ENCODE assay signal across 8 cellular contexts in the genomic region with DNA sequence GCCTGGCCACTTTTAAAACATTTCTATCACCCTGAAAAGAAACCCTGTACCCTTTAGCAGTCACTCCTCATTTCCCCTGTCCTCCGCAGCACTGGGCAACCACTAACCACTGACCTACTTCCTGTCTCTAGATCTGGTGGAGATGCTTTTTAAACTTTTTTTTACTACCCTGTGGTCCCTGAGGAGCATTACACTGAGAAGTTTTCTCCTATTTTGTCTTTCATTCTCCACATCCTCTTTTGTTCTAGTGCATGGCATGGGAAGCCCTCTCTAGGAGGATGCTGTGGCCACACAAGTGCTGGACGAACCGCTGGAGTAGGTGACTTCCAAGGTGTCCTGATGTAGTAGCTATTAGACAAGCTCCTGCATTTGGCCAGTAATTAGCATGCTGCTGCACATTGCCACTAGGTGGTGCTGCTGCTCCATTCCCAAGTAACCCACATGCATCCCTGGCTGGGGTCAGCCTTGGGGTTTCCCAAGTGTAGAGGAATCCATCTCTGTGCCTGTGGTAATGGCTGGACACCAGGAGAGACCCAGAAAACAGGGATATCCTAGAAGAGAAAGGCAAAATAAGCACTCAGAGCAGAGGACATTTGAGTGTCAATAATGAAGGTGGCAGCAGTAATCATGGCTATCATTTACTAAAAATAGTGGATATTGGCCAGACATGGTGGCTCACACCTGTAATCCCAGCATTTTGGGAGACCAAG.
DNase-seq lines count a peak whose midpoint lies in the region; ATAC-seq and TF ChIP-seq lines count a peak whose summit lies in the region.

No MANE protein-coding gene starts in this region.

- H3K4me3 ChIP-seq in WERI-Rb-1 (ENCODE audit: low read depth, low read length) (no peak overlapping the region), liver (ENCODE audit: low read depth in 1 of 3, low read length in 3 of 3) (no peak overlapping the region)

- 16% methylated on average over 3 of the region's 3 CpGs for WGBS in liver

- no peaks in the 10 kb centered on the region for H3K4me1 ChIP-seq in liver (ENCODE audit: control insufficient read depth in 4 of 4, insufficient read depth in 4 of 4, low read length in 3 of 4)

- H3K36me3 ChIP-seq in WERI-Rb-1 = peaks cover 35% of the 10 kb centered on the region
- peaks cover 0 to 10% (median 0%) of the 10 kb centered on the region in 4 donors for H3K36me3 ChIP-seq in liver (ENCODE audit: control insufficient read depth in 4 of 4, insufficient read depth in 3 of 4, low read depth in 1 of 4, low read length in 3 of 4)

- H3K9me3 ChIP-seq in WERI-Rb-1 (ENCODE audit: severe bottlenecking) (no peaks in the 10 kb centered on the region), liver (ENCODE audit: control insufficient read depth in 4 of 4, low read length in 3 of 4) (no peaks in the 10 kb centered on the region)

- no peaks in the 10 kb centered on the region for H3K27me3 ChIP-seq in WERI-Rb-1 (ENCODE audit: insufficient read depth, low read depth, severe bottlenecking)
- no peaks in the 10 kb centered on the region for H3K27me3 ChIP-seq in liver (ENCODE audit: control insufficient read depth in 4 of 4, insufficient read depth in 4 of 4, low read length in 3 of 4)

- no peak overlapping the region for H3K9ac ChIP-seq in liver (ENCODE audit: low read depth in 1 of 2, low read length in 2 of 2)

- H3K27ac ChIP-seq in WERI-Rb-1 (no peak overlapping the region), liver (ENCODE audit: low read depth in 1 of 2, low read length in 2 of 2) (no peak overlapping the region)

- no peak for ATAC-seq in GM21619 (IDR thresholded peaks at IDR 0.05; ENCODE audit: unreplicated experiment)

- TF ChIP-seq CTCF in GM20000 (IDR thresholded peaks at IDR 0.05; ENCODE audit: extremely low read depth, missing control alignments) (peak; percentile 97), WERI-Rb-1 (IDR thresholded peaks at IDR 0.05; ENCODE audit: low read depth, low read length) (peak; percentile 99), liver (IDR thresholded peaks at IDR 0.05; ENCODE audit: low read depth, low read length, missing input control) (peak; percentile 97)

- DNase-seq in GM20000 (ENCODE audit: low spot score) = peak; percentile 65
- peak; percentile 91 for DNase-seq in WERI-Rb-1
- DNase-seq in cerebellar cortex (ENCODE audit: low spot score) = peak; percentile 92
- DNase-seq in stimulated activated CD8-positive, alpha-beta memory T cell treated with anti-CD3 and anti-CD28 coated beads, Interleukin-12 subunit alpha, Interleukin-12 subunit beta, amount 100 ng/mL, for 1 hour (ENCODE audit: low read depth) = peak; percentile 48
- DNase-seq in NCI-H1436 treated with DMSO at 0.1 percent for 48 hours (lab: John Stamatoyannopoulos, UW) = no peak
- no peak for DNase-seq in NCI-H510A treated with DMSO at 0.1 percent for 48 hours (lab: John Stamatoyannopoulos, UW)

- TF ChIP-seq RAD21 in liver (IDR thresholded peaks at IDR 0.05) = peak; percentile 95 to 97

TF ChIP-seq in liver, 16 proteins besides CTCF, POLR2A, EP300 and RAD21:
- no peak for TF ChIP-seq MAX (IDR thresholded peaks at IDR 0.05)

Comparison
In these comparisons a context has a peak if more than half of its experiments do, and no peak if none do; other contexts are left out.
1. DNase-seq: peak in GM20000 (single experiment), WERI-Rb-1 (single experiment), cerebellar cortex (single experiment) and stimulated activated CD8-positive, alpha-beta memory T cell treated with anti-CD3 and anti-CD28 coated beads, Interleukin-12 subunit alpha, Interleukin-12 subunit beta, amount 100 ng/mL, for 1 hour (single experiment); none in NCI-H1436 treated with DMSO at 0.1 percent for 48 hours (single experiment) and NCI-H510A treated with DMSO at 0.1 percent for 48 hours (single experiment).
2. Peak in every context shown above with its lines, with median percentiles within 50 percentile points of each other: CTCF ChIP-seq.